ENCODE assay signal across 1 cellular context in the genomic region with DNA sequence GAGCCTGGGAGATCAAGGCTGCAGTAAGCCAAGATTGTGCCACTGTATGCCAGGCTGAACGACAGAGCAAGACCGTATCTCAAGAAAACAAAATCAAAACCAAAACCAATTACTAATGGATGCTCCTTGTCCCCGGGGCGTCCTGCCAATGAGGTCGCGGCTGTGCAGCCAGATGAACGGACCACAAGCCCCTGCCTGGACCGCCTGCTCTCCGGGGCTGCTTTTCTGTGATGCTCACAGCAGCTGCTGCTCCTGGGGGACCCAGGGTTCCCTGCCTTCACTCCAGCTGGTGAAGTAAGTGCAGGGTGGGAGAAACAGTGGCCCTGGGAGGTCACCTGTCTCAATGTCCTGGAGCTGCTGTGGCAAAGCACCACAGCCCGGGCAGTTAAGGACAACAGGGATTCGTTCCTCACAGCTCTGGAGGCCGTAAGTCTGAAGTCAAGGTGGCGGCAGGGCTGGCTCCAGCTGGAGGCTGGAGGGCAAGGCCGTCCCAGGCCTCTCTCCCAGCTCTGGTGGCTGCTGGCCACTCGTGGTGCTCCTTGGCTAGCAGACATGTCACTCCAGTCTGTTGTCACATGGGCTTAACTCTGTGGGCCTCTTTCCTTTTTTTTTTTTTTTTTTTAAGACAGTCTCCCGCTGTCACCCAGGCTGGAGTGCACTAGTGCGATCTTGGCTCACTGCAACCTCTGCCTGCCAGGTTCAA.
TF ChIP-seq lines count a peak whose summit lies in the region.

No MANE protein-coding gene starts in this region.

TF ChIP-seq in HCT116, 20 proteins besides CTCF, POLR2A, EP300 and RAD21 (continued from another document):
- no peak for TF ChIP-seq JUND (IDR thresholded peaks at IDR 0.05)
- TF ChIP-seq ELF1 (IDR thresholded peaks at IDR 0.05; ENCODE audit: borderline replicate concordance, low read depth), result no peak
- TF ChIP-seq EGR1 (IDR thresholded peaks at IDR 0.05; ENCODE audit: low read depth), result no peak
- TF ChIP-seq ZNF274 (IDR thresholded peaks at IDR 0.05; ENCODE audit: low read depth, low read length), result no peak
- no peak for TF ChIP-seq SRF (IDR thresholded peaks at IDR 0.05; ENCODE audit: low read depth)
- TF ChIP-seq FOSL1 (IDR thresholded peaks at IDR 0.05; ENCODE audit: low read depth), result no peak
- TF ChIP-seq, protein P1, sequence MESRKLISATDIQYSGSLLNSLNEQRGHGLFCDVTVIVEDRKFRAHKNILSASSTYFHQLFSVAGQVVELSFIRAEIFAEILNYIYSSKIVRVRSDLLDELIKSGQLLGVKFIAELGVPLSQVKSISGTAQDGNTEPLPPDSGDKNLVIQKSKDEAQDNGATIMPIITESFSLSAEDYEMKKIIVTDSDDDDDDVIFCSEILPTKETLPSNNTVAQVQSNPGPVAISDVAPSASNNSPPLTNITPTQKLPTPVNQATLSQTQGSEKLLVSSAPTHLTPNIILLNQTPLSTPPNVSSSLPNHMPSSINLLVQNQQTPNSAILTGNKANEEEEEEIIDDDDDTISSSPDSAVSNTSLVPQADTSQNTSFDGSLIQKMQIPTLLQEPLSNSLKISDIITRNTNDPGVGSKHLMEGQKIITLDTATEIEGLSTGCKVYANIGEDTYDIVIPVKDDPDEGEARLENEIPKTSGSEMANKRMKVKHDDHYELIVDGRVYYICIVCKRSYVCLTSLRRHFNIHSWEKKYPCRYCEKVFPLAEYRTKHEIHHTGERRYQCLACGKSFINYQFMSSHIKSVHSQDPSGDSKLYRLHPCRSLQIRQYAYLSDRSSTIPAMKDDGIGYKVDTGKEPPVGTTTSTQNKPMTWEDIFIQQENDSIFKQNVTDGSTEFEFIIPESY (IDR thresholded peaks at IDR 0.05; ENCODE audit: extremely low read depth, insufficient replicate concordance, low read length), result no peak
